In the genomic region with DNA sequence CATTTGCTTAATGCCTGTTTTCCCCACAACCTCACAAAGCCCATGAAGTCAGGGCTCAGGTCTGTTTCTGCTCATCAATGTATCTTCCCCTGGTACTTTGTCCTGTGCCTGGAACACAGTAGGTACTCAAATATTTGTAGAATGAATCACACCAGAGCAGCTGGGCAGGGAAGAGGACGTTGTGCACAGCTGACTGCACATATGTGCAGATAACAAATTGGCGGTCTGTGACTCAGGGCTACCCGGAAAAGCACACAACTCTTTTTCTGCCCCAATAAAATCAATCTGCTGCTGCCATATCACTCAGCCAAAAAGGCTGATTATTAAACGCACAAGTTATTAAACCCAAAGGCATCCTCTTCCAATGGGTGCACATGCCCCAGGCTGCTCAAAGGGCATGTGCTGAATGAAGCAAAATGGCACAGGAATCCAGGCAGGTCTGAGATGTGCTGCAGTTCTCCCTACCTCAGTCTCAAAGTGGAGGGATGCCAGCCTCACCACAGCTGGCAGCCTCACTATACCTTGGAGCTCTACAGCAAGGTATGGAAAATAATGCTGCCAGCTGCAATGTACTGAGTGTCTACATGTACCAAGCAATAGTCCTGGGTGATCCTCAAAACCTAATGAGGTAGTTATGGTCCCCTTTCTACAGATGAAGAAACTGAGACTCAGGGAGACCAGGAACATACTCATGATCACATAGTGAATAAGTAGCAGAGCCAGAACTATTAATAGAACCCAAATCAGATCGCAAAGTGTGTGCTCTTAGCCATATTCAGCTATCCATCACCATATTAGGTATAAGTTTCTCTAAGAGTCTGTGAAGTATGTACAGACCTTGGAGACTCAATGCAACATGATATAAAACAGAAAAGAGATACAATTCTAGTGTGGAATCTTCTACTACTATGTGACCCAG, we compare ENCODE assay signal across 13 cellular contexts. TPM values are rescaled to one million over a fixed set of nuclear protein-coding genes. Genes with fewer than 3 reads are reported as not detected.
A peak's percentile ranks its signal among the peaks of the same experiment; 100 is the strongest.
DNase-seq lines count a peak whose midpoint lies in the region; ATAC-seq and TF ChIP-seq lines count a peak whose summit lies in the region.
"Had no signal": no experiment of that assay in that cellular context is flagged by ENCODE, and none has a peak within 500 bp of the region (broad histone marks: within the 10 kb centered on the region; RNA-seq: fewer than 3 reads in every experiment).

No MANE protein-coding gene starts in this region.

- no peaks in the 10 kb centered on the region for H3K9me3 ChIP-seq in RWPE2 (ENCODE audit: severe bottlenecking)
- no peaks in the 10 kb centered on the region for H3K9me3 ChIP-seq in fibroblast of lung (ENCODE audit: control insufficient read depth, insufficient read depth, low read depth, low read length)

- no peak overlapping the region for H3K4me2 ChIP-seq in fibroblast of lung (ENCODE audit: extremely low read depth, insufficient read depth, low read length)

- no peaks in the 10 kb centered on the region for H3K27me3 Mint-ChIP-seq in progenitor cell of endocrine pancreas
- H3K27me3 Mint-ChIP-seq in activated CD4-positive, alpha-beta memory T cell treated with anti-CD3 and anti-CD28 coated beads, Interleukin-2, amount 10 ng/mL, durations not matched to agents 7 days and 5 days, result no peaks in the 10 kb centered on the region

- peaks cover 14% of the 10 kb centered on the region for H3K4me1 Mint-ChIP-seq in progenitor cell of endocrine pancreas (ENCODE audit: low read depth)
- peaks cover 4% of the 10 kb centered on the region for H3K4me1 Mint-ChIP-seq in activated CD4-positive, alpha-beta memory T cell treated with anti-CD3 and anti-CD28 coated beads, Interleukin-2, amount 10 ng/mL, durations not matched to agents 7 days and 5 days
- H3K4me1 Mint-ChIP-seq: central memory CD8-positive, alpha-beta T cell had no signal

- no peak overlapping the region for H3K9ac ChIP-seq in fibroblast of lung (ENCODE audit: insufficient read depth, low read length)

- H3K9me3 Mint-ChIP-seq in progenitor cell of endocrine pancreas (ENCODE audit: low read depth), result no peaks in the 10 kb centered on the region
- H3K9me3 Mint-ChIP-seq in activated CD4-positive, alpha-beta memory T cell treated with anti-CD3 and anti-CD28 coated beads, Interleukin-2, amount 10 ng/mL, durations not matched to agents 7 days and 5 days, result no peaks in the 10 kb centered on the region
- H3K9me3 Mint-ChIP-seq: central memory CD8-positive, alpha-beta T cell had no signal

- H3K36me3 Mint-ChIP-seq in progenitor cell of endocrine pancreas (ENCODE audit: insufficient read depth), result no peaks in the 10 kb centered on the region
- H3K36me3 Mint-ChIP-seq in activated CD4-positive, alpha-beta memory T cell treated with anti-CD3 and anti-CD28 coated beads, Interleukin-2, amount 10 ng/mL, durations not matched to agents 7 days and 5 days (ENCODE audit: low read depth), result no peaks in the 10 kb centered on the region

- no peak overlapping the region for H2AFZ ChIP-seq in fibroblast of lung (ENCODE audit: low read length)

- CTCF ChIA-PET in activated CD4-positive, alpha-beta memory T cell treated with anti-CD3 and anti-CD28 coated beads, Interleukin-2, amount 10 ng/mL, durations not matched to agents 7 days and 5 days (lab: Charles Lee), result no interaction called here

- DNase-seq in EL, result peak; percentile 8
- no peak for DNase-seq in RWPE2 (ENCODE audit: low spot score)
- DNase-seq in fibroblast of lung (ENCODE audit: low read depth in 2 of 2), result peak; percentile 48 to 97
- DNase-seq in progenitor cell of endocrine pancreas (ENCODE audit: low spot score, unreplicated experiment), result no peak
- DNase-seq in activated CD4-positive, alpha-beta memory T cell treated with anti-CD3 and anti-CD28 coated beads, Interleukin-2, amount 10 ng/mL, durations not matched to agents 7 days and 5 days, result no peak
- DNase-seq in NCI-H748 treated with DMSO at 0.1 percent for 48 hours (lab: John Stamatoyannopoulos, UW), result no peak
- no peak for DNase-seq in NCI-H1105 treated with DMSO at 0.1 percent for 48 hours (lab: John Stamatoyannopoulos, UW)
- no peak for DNase-seq in NCI-H526 (lab: John Stamatoyannopoulos, UW)
- DNase-seq: activated CD4-positive, alpha-beta T cell treated with anti-CD3 and anti-CD28 coated beads for 36 hours; DMS153; NCI-H2171 treated with DMSO at 0.1 percent for 48 hours; stimulated activated naive CD8-positive, alpha-beta T cell treated with anti-CD3 and anti-CD28 coated beads, Interleukin-15, Interleukin-2, amounts not matched to agents 100 U/mL and 50 U/mL, for 24 hours had no signal

- no peak overlapping the region for H3K4me3 Mint-ChIP-seq in progenitor cell of endocrine pancreas (ENCODE audit: low read depth)
- no peak overlapping the region for H3K4me3 Mint-ChIP-seq in activated CD4-positive, alpha-beta memory T cell treated with anti-CD3 and anti-CD28 coated beads, Interleukin-2, amount 10 ng/mL, durations not matched to agents 7 days and 5 days
- H3K4me3 Mint-ChIP-seq: activated CD4-positive, alpha-beta T cell treated with anti-CD3 and anti-CD28 coated beads for 36 hours; central memory CD8-positive, alpha-beta T cell had no signal

- no peak overlapping the region for H3K27ac ChIP-seq in RWPE2 (ENCODE audit: poor library complexity, severe bottlenecking)
- no peak overlapping the region for H3K27ac ChIP-seq in fibroblast of lung (ENCODE audit: insufficient read depth, low read length)

- POLR2A ChIA-PET in activated CD4-positive, alpha-beta memory T cell treated with anti-CD3 and anti-CD28 coated beads, Interleukin-2, amount 10 ng/mL, durations not matched to agents 7 days and 5 days (lab: Charles Lee), result no interaction called here

- TF ChIP-seq CTCF in RWPE2 (IDR thresholded peaks at IDR 0.05; ENCODE audit: poor library complexity, severe bottlenecking) (no peak), fibroblast of lung (conservative IDR thresholded peaks at IDR 0.05 in 1 of 2, IDR thresholded peaks at IDR 0.05 in 1 of 2; ENCODE audit: low read depth in 1 of 2, low read length in 2 of 2) (no peak), progenitor cell of endocrine pancreas (IDR thresholded peaks at IDR 0.05; ENCODE audit: unreplicated experiment) (no peak)

- H4K20me1 ChIP-seq in fibroblast of lung (ENCODE audit: control insufficient read depth, extremely low read depth, insufficient read depth, low read length), result no peaks in the 10 kb centered on the region

- H3K27ac Mint-ChIP-seq in progenitor cell of endocrine pancreas, result peak overlapping the region; percentile 71
- H3K27ac Mint-ChIP-seq in activated CD4-positive, alpha-beta memory T cell treated with anti-CD3 and anti-CD28 coated beads, Interleukin-2, amount 10 ng/mL, durations not matched to agents 7 days and 5 days, result no peak overlapping the region
- H3K27ac Mint-ChIP-seq: activated CD4-positive, alpha-beta T cell treated with anti-CD3 and anti-CD28 coated beads for 36 hours had no signal

- ATAC-seq in RWPE2 (ENCODE audit: low read depth), result peak; percentile 39; the same call in 2 of the 3 replicates
- ATAC-seq: activated CD4-positive, alpha-beta T cell treated with anti-CD3 and anti-CD28 coated beads for 36 hours; stimulated activated naive CD8-positive, alpha-beta T cell treated with anti-CD3 and anti-CD28 coated beads, Interleukin-15, Interleukin-2, amounts not matched to agents 100 U/mL and 50 U/mL, for 24 hours had no signal

- H3K4me3 ChIP-seq in RWPE2 (ENCODE audit: severe bottlenecking), result no peak overlapping the region
- no peak overlapping the region for H3K4me3 ChIP-seq in fibroblast of lung (replicated peaks in 1 of 4; ENCODE audit: control extremely low read depth in 1 of 4, insufficient read depth in 1 of 4, low read depth in 3 of 4, low read length in 4 of 4)

- H3K27me3 ChIP-seq in RWPE2 (ENCODE audit: insufficient read depth, poor library complexity, severe bottlenecking) (no peaks in the 10 kb centered on the region), fibroblast of lung (ENCODE audit: control insufficient read depth, insufficient read depth, low read length) (no peaks in the 10 kb centered on the region)

- no peaks in the 10 kb centered on the region for H3K4me1 ChIP-seq in RWPE2 (ENCODE audit: insufficient read depth, poor library complexity, severe bottlenecking)
- no peaks in the 10 kb centered on the region for H3K4me1 ChIP-seq in fibroblast of lung (ENCODE audit: control insufficient read depth, extremely low read depth, insufficient read depth, low read length)

- H3K36me3 ChIP-seq in RWPE2 (ENCODE audit: low read depth) (no peaks in the 10 kb centered on the region), fibroblast of lung (ENCODE audit: control insufficient read depth, insufficient read depth, low read length) (no peaks in the 10 kb centered on the region)

- H3K79me2 ChIP-seq in fibroblast of lung (ENCODE audit: control insufficient read depth, insufficient read depth, low read length), result no peaks in the 10 kb centered on the region

RNA-seq across cellular contexts. Expression of a gene that starts 43.4 kb away (rescaled TPM):
- total RNA-seq in fibroblast of lung, result 0.26 and 0.50 TPM in 2 replicates
- 0.26 and 0.33 TPM in 2 replicates for polyA plus RNA-seq in fibroblast of lung
- 0.15 and 0.19 TPM in 2 replicates for polyA plus RNA-seq in fibroblast of lung (2012)
- 0.63 TPM in 1 of 2 replicates, not detected in the other for polyA minus RNA-seq in fibroblast of lung (ENCODE audit: low replicate concordance)
- 25.2 and 30.7 TPM in 2 replicates for total RNA-seq in progenitor cell of endocrine pancreas
- under 1 TPM; 0.58 to 0.90 TPM for total RNA-seq in activated CD4-positive, alpha-beta memory T cell treated with anti-CD3 and anti-CD28 coated beads, Interleukin-2, amount 10 ng/mL, durations not matched to agents 7 days and 5 days

Comparison
In these comparisons a context has a peak if more than half of its experiments do, and no peak if none do; other contexts are left out.
1. DNase-seq: peak in EL (single experiment) and fibroblast of lung (2 of 2); none in RWPE2 (single experiment), progenitor cell of endocrine pancreas (single experiment), activated CD4-positive, alpha-beta memory T cell treated with anti-CD3 and anti-CD28 coated beads, Interleukin-2, amount 10 ng/mL, durations not matched to agents 7 days and 5 days (single experiment), NCI-H748 treated with DMSO at 0.1 percent for 48 hours (single experiment), NCI-H1105 treated with DMSO at 0.1 percent for 48 hours (single experiment) and NCI-H526 (0 of 2).
2. RNA of a gene that starts 43.4 kb away (total RNA-seq): 25.2 to 30.7 TPM in progenitor cell of endocrine pancreas; 0.58 to 0.90 TPM in activated CD4-positive, alpha-beta memory T cell treated with anti-CD3 and anti-CD28 coated beads, Interleukin-2, amount 10 ng/mL, durations not matched to agents 7 days and 5 days and 0.26 to 0.50 TPM in fibroblast of lung; every median in the first group is over 10 times any median in the second.